ENCODE assay signal across 24 cellular contexts in genomic region chr6:118306640-118307238, GRCh38.
DNase-seq lines count a peak whose midpoint lies in the region; ATAC-seq and TF ChIP-seq lines count a peak whose summit lies in the region.
"Had no signal": no experiment of that assay in that cellular context is flagged by ENCODE, and none has a peak within 500 bp of the region (broad histone marks: within the 10 kb centered on the region; RNA-seq: fewer than 3 reads in every experiment).

No MANE protein-coding gene starts in this region.

- peak overlapping the region; percentile 63 to 85 for H3K27ac ChIP-seq in coronary artery
- H3K27ac ChIP-seq in neural cell (ENCODE audit: low read length): peak overlapping the region; percentile 80
- peak overlapping the region; percentile 3 to 6 for H3K27ac ChIP-seq in uterus
- H3K27ac ChIP-seq: BLaER1, KMS-11, prostate gland, suprapubic skin had no signal

- intact Hi-C loops in left ventricle myocardium superior (cut with micrococcal nuclease): no loop called here
- intact Hi-C loops in cardiac septum (cut with DNase I): no loop called here
- intact Hi-C loops in uterus (cut with DNase I; ENCODE audit: low total_unique reads): no loop called here

- no peaks in the 10 kb centered on the region for H3K9me3 ChIP-seq in neural cell (ENCODE audit: low read length)
- H3K9me3 ChIP-seq in uterus: no peaks in the 10 kb centered on the region
- H3K9me3 ChIP-seq: BLaER1, prostate gland, suprapubic skin had no signal

- TF ChIP-seq RAD21 in neural cell (conservative IDR thresholded peaks at IDR 0.05): no peak

- H3K4me3 ChIP-seq in coronary artery (no peak overlapping the region), neural cell (ENCODE audit: low read length) (peak overlapping the region; percentile 43), uterus (no peak overlapping the region)
- H3K4me3 ChIP-seq: BLaER1, prostate gland, suprapubic skin had no signal

- no peaks in the 10 kb centered on the region for H4K20me1 ChIP-seq in neural cell (ENCODE audit: insufficient read depth)
- H4K20me1 ChIP-seq: BLaER1 had no signal

- H3K79me2 ChIP-seq in neural cell (replicated peaks; ENCODE audit: insufficient read depth, low read length): no peaks in the 10 kb centered on the region

- H3K27me3 ChIP-seq in neural cell (ENCODE audit: insufficient read depth, low read depth, low read length): no peaks in the 10 kb centered on the region
- H3K27me3 ChIP-seq in uterus: no peaks in the 10 kb centered on the region
- H3K27me3 ChIP-seq: BLaER1, suprapubic skin had no signal

- DNase-seq in left ventricle myocardium superior: no peak
- no peak for DNase-seq in cardiac septum (ENCODE audit: low spot score)
- no peak for DNase-seq in coronary artery (ENCODE audit: low spot score)
- no peak for DNase-seq in uterus
- DNase-seq in activated CD4-positive, alpha-beta T cell treated with anti-CD3 and anti-CD28 coated beads, Interleukin-2, amount 50 U/mL, for 1 hour: no peak
- DNase-seq in AML-193 (lab: John Stamatoyannopoulos, UW): no peak
- DNase-seq: ACHN; activated CD4-positive, alpha-beta memory T cell treated with anti-CD3 and anti-CD28 coated beads, Interleukin-2, amount 10 ng/mL, durations not matched to agents 7 days and 5 days; activated naive CD8-positive, alpha-beta T cell treated with anti-CD3 and anti-CD28 coated beads for 36 hours; DND-41; effector CD8-positive, alpha-beta T cell; GOT3; kidney; mammary epithelial cell; NCI-H187 treated with DMSO at 0.1 percent for 48 hours; NCI-H774; small intestine; stimulated activated CD4-positive, alpha-beta T cell treated with anti-CD3 and anti-CD28 coated beads, Interleukin-1b, Interleukin-23, amount 100 ng/mL, for 48 hours had no signal

- peak; percentile 30 for ATAC-seq in left ventricle myocardium superior
- ATAC-seq in HG03045 (IDR thresholded peaks at IDR 0.05; ENCODE audit: unreplicated experiment): no peak

- no peaks in the 10 kb centered on the region for H3K9me2 ChIP-seq in neural cell (ENCODE audit: insufficient read depth, low read length)

- H3K4me2 ChIP-seq in neural cell (ENCODE audit: low read length): peak overlapping the region; percentile 38
- H3K4me2 ChIP-seq: BLaER1, KMS-11 had no signal

- no peak for TF ChIP-seq POLR2A in uterus (IDR thresholded peaks at IDR 0.05)

- peak; percentile 60 for TF ChIP-seq EP300 in neural cell (conservative IDR thresholded peaks at IDR 0.05; ENCODE audit: poor library complexity, severe bottlenecking)

- no peaks in the 10 kb centered on the region for H3K36me3 ChIP-seq in neural cell (ENCODE audit: insufficient read depth, low read length)
- H3K36me3 ChIP-seq in uterus: no peaks in the 10 kb centered on the region
- H3K36me3 ChIP-seq: BLaER1, prostate gland, suprapubic skin had no signal

- no peaks in the 10 kb centered on the region for H3K4me1 ChIP-seq in uterus
- H3K4me1 ChIP-seq: BLaER1, prostate gland, suprapubic skin had no signal

- H3K9ac ChIP-seq in neural cell (ENCODE audit: low read length): peak overlapping the region; percentile 43
- H3K9ac ChIP-seq: BLaER1, KMS-11 had no signal

- no peak overlapping the region for H2AFZ ChIP-seq in neural cell (ENCODE audit: low read depth, low read length)

- TF ChIP-seq CTCF in coronary artery (IDR thresholded peaks at IDR 0.05) (no peak), neural cell (IDR thresholded peaks at IDR 0.05; ENCODE audit: poor library complexity, severe bottlenecking) (no peak), uterus (IDR thresholded peaks at IDR 0.05) (no peak)

- H3F3A ChIP-seq in neural cell (ENCODE audit: insufficient read depth, low read length, poor library complexity, severe bottlenecking): peaks cover 7% of the 10 kb centered on the region

TF ChIP-seq in neural cell, 6 proteins besides CTCF, POLR2A, EP300 and RAD21:
- peak; percentile 33 for TF ChIP-seq REST (IDR thresholded peaks at IDR 0.05; ENCODE audit: borderline replicate concordance)
- TF ChIP-seq POLR2AphosphoS5 (IDR thresholded peaks at IDR 0.05): peak; percentile 51
- no peak for TF ChIP-seq EZH2 (IDR thresholded peaks at IDR 0.05; ENCODE audit: borderline replicate concordance, insufficient read depth, low read length, poor library complexity, severe bottlenecking)
- no peak for TF ChIP-seq MXI1 (conservative IDR thresholded peaks at IDR 0.05; ENCODE audit: poor library complexity, severe bottlenecking)
- TF ChIP-seq SMC3 (conservative IDR thresholded peaks at IDR 0.05; ENCODE audit: poor library complexity): no peak
TF ChIP-seq in neural cell: peak in this region for 2.

Comparison
In these comparisons a context has a peak if more than half of its experiments do, and no peak if none do; other contexts are left out.
1. H3K27ac ChIP-seq: peak in every context shown above with its lines; median percentile 80 in neural cell; 74 in coronary artery; 4 in uterus.